23 cellular contexts compared by ENCODE assay signal in genomic region chr12:105225505-105225904, GRCh38. TPM values are rescaled to one million over a fixed set of nuclear protein-coding genes. Genes with fewer than 3 reads are reported as not detected.
DNase-seq lines count a peak whose midpoint lies in the region; ATAC-seq and TF ChIP-seq lines count a peak whose summit lies in the region.
"Had no signal": no experiment of that assay in that cellular context is flagged by ENCODE, and none has a peak within 500 bp of the region (broad histone marks: within the 10 kb centered on the region; RNA-seq: fewer than 3 reads in every experiment).

No MANE protein-coding gene starts in this region.

- peaks cover 94% of the 10 kb centered on the region for H3K79me2 ChIP-seq in SK-N-SH (ENCODE audit: insufficient read depth)
- H3K79me2 ChIP-seq in Loucy (ENCODE audit: insufficient read depth, low read length), result no peaks in the 10 kb centered on the region

- H3K27ac ChIP-seq in SK-N-SH (ENCODE audit: low read depth in 2 of 2, low read length in 1 of 2) (peak overlapping the region; percentile 69 to 88; a peak in 3 of 4 replicates), brain microvascular endothelial cell (peak overlapping the region; percentile 54), psoas muscle (peak overlapping the region; percentile 64)
- H3K27ac ChIP-seq: HL-60, neural progenitor cell, SJCRH30 had no signal

- H3K4me3 Mint-ChIP-seq in activated T-helper 17 cell treated with anti-CD3 and anti-CD28 coated beads, Interleukin-2, amount 50 U/mL, for 72 hours, result no peak overlapping the region
- H3K4me3 Mint-ChIP-seq: activated CD4-positive, alpha-beta T cell treated with anti-CD3 and anti-CD28 coated beads for 36 hours; CD4-positive, alpha-beta T cell; neural progenitor cell had no signal

- H3K27me3 Mint-ChIP-seq in activated T-helper 17 cell treated with anti-CD3 and anti-CD28 coated beads, Interleukin-2, amount 50 U/mL, for 72 hours, result no peaks in the 10 kb centered on the region
- H3K27me3 Mint-ChIP-seq: activated CD4-positive, alpha-beta T cell treated with anti-CD3 and anti-CD28 coated beads for 36 hours; CD4-positive, alpha-beta T cell had no signal

- no peak for TF ChIP-seq CTCF in SK-N-SH (IDR thresholded peaks at IDR 0.05)
- TF ChIP-seq CTCF in Loucy (conservative IDR thresholded peaks at IDR 0.05; ENCODE audit: low read length), result no peak
- TF ChIP-seq CTCF in brain microvascular endothelial cell (IDR thresholded peaks at IDR 0.05; ENCODE audit: low read depth, low read length, missing control alignments), result no peak
- no peak for TF ChIP-seq CTCF in psoas muscle (IDR thresholded peaks at IDR 0.05)

- H2AFZ ChIP-seq in SK-N-SH (ENCODE audit: low read depth) (no peak overlapping the region), Loucy (ENCODE audit: low read length) (no peak overlapping the region)
- H2AFZ ChIP-seq: neural progenitor cell had no signal

- H3F3A ChIP-seq in SK-N-SH (replicated peaks; ENCODE audit: insufficient read depth), result peaks cover 51% of the 10 kb centered on the region
- H3F3A ChIP-seq in Loucy (ENCODE audit: low read depth), result peaks cover 6% of the 10 kb centered on the region; the same call in 1 of the 2 replicates

- peaks cover 17 to 42% of the 10 kb centered on the region in 2 experiments for H3K4me1 ChIP-seq in SK-N-SH (ENCODE audit: control insufficient read depth in 1 of 2, insufficient read depth in 2 of 2, low read depth in 1 of 2, low read length in 1 of 2)
- peaks cover 30% of the 10 kb centered on the region for H3K4me1 ChIP-seq in Loucy (ENCODE audit: insufficient read depth, low read length, poor library complexity, severe bottlenecking)
- peaks cover 29% of the 10 kb centered on the region for H3K4me1 ChIP-seq in psoas muscle
- H3K4me1 ChIP-seq: neural progenitor cell, SJCRH30 had no signal

- H3K4me2 ChIP-seq in SK-N-SH, result peak overlapping the region; percentile 33; the same call in 1 of the 2 replicates
- H3K4me2 ChIP-seq in Loucy (ENCODE audit: low read depth, low read length, poor library complexity, severe bottlenecking), result peak overlapping the region; percentile 66
- H3K4me2 ChIP-seq: neural progenitor cell had no signal

- in situ Hi-C loops in brain microvascular endothelial cell (cut with HindIII; ENCODE audit: low pct_ligation_motif_present, low sequenced_read_pairs), result no loop called here

- H3K9me3 Mint-ChIP-seq in activated T-helper 17 cell treated with anti-CD3 and anti-CD28 coated beads, Interleukin-2, amount 50 U/mL, for 72 hours, result no peaks in the 10 kb centered on the region
- H3K9me3 Mint-ChIP-seq: CD4-positive, alpha-beta T cell; neural progenitor cell had no signal

- no peak overlapping the region for H3K27ac Mint-ChIP-seq in activated T-helper 17 cell treated with anti-CD3 and anti-CD28 coated beads, Interleukin-2, amount 50 U/mL, for 72 hours
- H3K27ac Mint-ChIP-seq: CD4-positive, alpha-beta T cell; neural progenitor cell had no signal

- intact Hi-C loops in psoas muscle (cut with DNase I), result no loop called here

- no peak for TF ChIP-seq EP300 in SK-N-SH (IDR thresholded peaks at IDR 0.05; ENCODE audit: borderline replicate concordance in 1 of 2, low read depth in 1 of 2, low read length in 1 of 2)

- H3K9ac ChIP-seq in SK-N-SH, result peak overlapping the region; percentile 44; the same call in 1 of the 2 replicates
- peak overlapping the region; percentile 16 for H3K9ac ChIP-seq in Loucy (ENCODE audit: low read depth, low read length, poor library complexity, severe bottlenecking)
- H3K9ac ChIP-seq: neural progenitor cell had no signal

- H3K36me3 ChIP-seq in SK-N-SH (replicated peaks in 1 of 2; ENCODE audit: control insufficient read depth in 1 of 2, insufficient read depth in 2 of 2, low read length in 1 of 2) (peaks cover 61 to 73% of the 10 kb centered on the region in 2 experiments), Loucy (ENCODE audit: insufficient read depth, low read length) (peaks cover 4% of the 10 kb centered on the region; the same call in 1 of the 2 replicates), brain microvascular endothelial cell (replicated peaks) (peaks cover 6% of the 10 kb centered on the region), psoas muscle (ENCODE audit: insufficient read depth in 1 of 2, low read depth in 1 of 2) (peaks cover 6 to 49% of the 10 kb centered on the region in 2 donors)
- H3K36me3 ChIP-seq: neural progenitor cell, SJCRH30 had no signal

- H4K20me1 ChIP-seq in SK-N-SH (ENCODE audit: insufficient read depth) (peaks cover 5% of the 10 kb centered on the region), Loucy (ENCODE audit: insufficient read depth, low read length, poor library complexity, severe bottlenecking) (no peaks in the 10 kb centered on the region)

- POLR2A ChIA-PET in SK-N-SH (lab: Yijun Ruan, JAX), result interaction anchor here (4.8 kb wide), 1 partner anchor 10 kb away, joined by 28 read pairs; the partner anchor contains the start of gene APPL2

- H3K4me3 ChIP-seq in SK-N-SH (ENCODE audit: low read depth in 2 of 2, low read length in 1 of 2) (no peak overlapping the region), Loucy (ENCODE audit: low read length, poor library complexity, severe bottlenecking) (peak overlapping the region; percentile 46), brain microvascular endothelial cell (ENCODE audit: low read depth, low read length) (no peak overlapping the region), psoas muscle (no peak overlapping the region)
- H3K4me3 ChIP-seq: neural progenitor cell, SJCRH30, suprapubic skin had no signal

- no peak for TF ChIP-seq RAD21 in SK-N-SH (IDR thresholded peaks at IDR 0.05; ENCODE audit: low read length)

- DNase-seq in SK-N-SH (no peak), brain microvascular endothelial cell (no peak), psoas muscle (no peak), SKM-1 (lab: John Stamatoyannopoulos, UW; ENCODE audit: unreplicated experiment) (no peak)
- DNase-seq: activated effector memory CD4-positive, alpha-beta T cell treated with Interleukin-2 at 50 U/mL for 16 hours; central memory CD4-positive, alpha-beta T cell; effector CD4-positive, alpha-beta T cell; NCI-H1092 treated with DMSO at 0.1 percent for 48 hours; NCI-H2107; NCI-H524; SJCRH30; T1000 had no signal

- no peak for ATAC-seq in SK-N-SH treated with all-trans-retinoic acid at 6 μM for 48 hours
- ATAC-seq in psoas muscle, result no peak
- no peak for ATAC-seq in GM18909 (IDR thresholded peaks at IDR 0.05; ENCODE audit: poor library complexity, unreplicated experiment)
- no peak for ATAC-seq in activated T-helper 17 cell treated with anti-CD3 and anti-CD28 coated beads, Interleukin-2, amount 50 U/mL, for 72 hours (replicated peaks)
- ATAC-seq: HCT116 had no signal

- H3K9me2 ChIP-seq in SK-N-SH, result no peaks in the 10 kb centered on the region
- no peaks in the 10 kb centered on the region for H3K9me2 ChIP-seq in Loucy (replicated peaks; ENCODE audit: low read depth, low read length)

- CTCF ChIA-PET in SK-N-SH (lab: Yijun Ruan, JAX), result interaction anchor here (1.3 kb wide), 1 partner anchor 9 kb away, joined by 4 read pairs; no protein-coding TSS in a partner anchor

- H3K27me3 ChIP-seq in SK-N-SH (ENCODE audit: insufficient read depth), result no peaks in the 10 kb centered on the region
- no peaks in the 10 kb centered on the region for H3K27me3 ChIP-seq in Loucy (ENCODE audit: insufficient read depth, low read length, poor library complexity, severe bottlenecking)
- H3K27me3 ChIP-seq in brain microvascular endothelial cell (replicated peaks), result no peaks in the 10 kb centered on the region
- no peaks in the 10 kb centered on the region for H3K27me3 ChIP-seq in psoas muscle (ENCODE audit: insufficient read depth in 3 of 3, low read length in 2 of 3)
- H3K27me3 ChIP-seq: esophagus muscularis mucosa, neural progenitor cell, SJCRH30, suprapubic skin had no signal

- peaks cover 77% of the 10 kb centered on the region for H3K36me3 Mint-ChIP-seq in activated T-helper 17 cell treated with anti-CD3 and anti-CD28 coated beads, Interleukin-2, amount 50 U/mL, for 72 hours (ENCODE audit: low read depth)

- 73% methylated on average over 3 of the region's 3 CpGs for WGBS in SK-N-SH (ENCODE audit: low lambda C conversion rate)
- 59 to 74% (median 73%) methylated on average over 3 of the region's 3 CpGs for WGBS in psoas muscle, 3 donors

- H3K4me1 Mint-ChIP-seq in activated T-helper 17 cell treated with anti-CD3 and anti-CD28 coated beads, Interleukin-2, amount 50 U/mL, for 72 hours, result peaks cover 15% of the 10 kb centered on the region

- no peaks in the 10 kb centered on the region for H3K9me3 ChIP-seq in SK-N-SH
- no peaks in the 10 kb centered on the region for H3K9me3 ChIP-seq in Loucy (ENCODE audit: insufficient read depth, low read depth, low read length)
- no peaks in the 10 kb centered on the region for H3K9me3 ChIP-seq in psoas muscle
- H3K9me3 ChIP-seq: esophagus muscularis mucosa, SJCRH30, suprapubic skin had no signal

TF ChIP-seq in SK-N-SH, 30 proteins besides CTCF, POLR2A, EP300 and RAD21:
- TF ChIP-seq POLR2AphosphoS5 (IDR thresholded peaks at IDR 0.05; ENCODE audit: low read depth, low read length), result no peak

TF ChIP-seq in SK-N-SH treated with all-trans-retinoic acid at 6 μM for 48 hours, 23 proteins besides CTCF, POLR2A, EP300 and RAD21 (continues in another document):
- no peak for TF ChIP-seq ZC3H10 (CRISPR knock-in tag; IDR thresholded peaks at IDR 0.05)
- TF ChIP-seq ZFP3 (CRISPR knock-in tag; IDR thresholded peaks at IDR 0.05), result no peak
- TF ChIP-seq TCF4 (CRISPR knock-in tag; IDR thresholded peaks at IDR 0.05; ENCODE audit: borderline replicate concordance), result no peak
- TF ChIP-seq POU6F1 (CRISPR knock-in tag; IDR thresholded peaks at IDR 0.05; ENCODE audit: borderline replicate concordance, low read depth), result no peak

RNA-seq across cellular contexts. Expression of gene APPL2, which starts 10.5 kb away (rescaled TPM):
- 59.2 and 65.9 TPM in 2 replicates for polyA plus RNA-seq in SK-N-SH (2012; rRNA removed)
- 69.2 and 93.5 TPM in 2 replicates for polyA plus RNA-seq in SK-N-SH (2012; cell fraction: cytosol; rRNA removed)
- polyA plus RNA-seq in SK-N-SH (2012; cell fraction: nucleus; rRNA removed), result 71.4 and 120 TPM in 2 replicates
- 10 to 100 TPM in 3 of 4 donors, 1 to 10 TPM in 1; 9.7 to 14.8 (median 11.6) TPM for total RNA-seq in psoas muscle
- 10 to 100 TPM in 1 of 3 donors, 1 to 10 TPM in 2; 7.3 to 14.2 (median 9.0) TPM for polyA plus RNA-seq in psoas muscle
- total RNA-seq in activated T-helper 17 cell treated with anti-CD3 and anti-CD28 coated beads, Interleukin-2, amount 50 U/mL, for 72 hours, result 10 to 100 TPM; 16.7 to 23.5 TPM
